In genomic region chr6:35092362-35093117, GRCh38 we compare ENCODE assay signal across 10 cellular contexts. TPM values are rescaled to one million over a fixed set of nuclear protein-coding genes. Genes with fewer than 3 reads are reported as not detected.
A peak's percentile ranks its signal among the peaks of the same experiment; 100 is the strongest.
DNase-seq lines count a peak whose midpoint lies in the region; TF ChIP-seq lines count a peak whose summit lies in the region.
"Had no signal": no experiment of that assay in that cellular context is flagged by ENCODE, and none has a peak within 500 bp of the region (broad histone marks: within the 10 kb centered on the region; RNA-seq: fewer than 3 reads in every experiment).

No MANE protein-coding gene starts in this region.

- H3K4me1 ChIP-seq in SK-N-SH (ENCODE audit: control insufficient read depth in 1 of 2, insufficient read depth in 2 of 2, low read depth in 1 of 2, low read length in 1 of 2) (peaks cover 11 to 43% of the 10 kb centered on the region in 2 experiments), ovary (ENCODE audit: insufficient read depth) (peaks cover 20% of the 10 kb centered on the region)
- H3K4me1 ChIP-seq: parathyroid adenoma had no signal

- H3K27ac ChIP-seq in SK-N-SH (ENCODE audit: low read depth in 2 of 2, low read length in 1 of 2), result peak overlapping the region; percentile 31 to 51; a peak in 3 of 4 replicates
- no peak overlapping the region for H3K27ac ChIP-seq in ovary
- H3K27ac ChIP-seq: parathyroid adenoma had no signal

- peak overlapping the region; percentile 46 for H3K4me2 ChIP-seq in SK-N-SH

- TF ChIP-seq CTCF in BJ (IDR thresholded peaks at IDR 0.05; ENCODE audit: insufficient read depth, low read depth, low read length), result no peak
- TF ChIP-seq CTCF in SK-N-SH (IDR thresholded peaks at IDR 0.05), result no peak
- no peak for TF ChIP-seq CTCF in ovary (IDR thresholded peaks at IDR 0.05)

- H3K9me3 ChIP-seq in SK-N-SH, result no peaks in the 10 kb centered on the region
- H3K9me3 ChIP-seq in ovary, result no peaks in the 10 kb centered on the region
- H3K9me3 ChIP-seq: gastrocnemius medialis had no signal

- peaks cover 18% of the 10 kb centered on the region for H3F3A ChIP-seq in SK-N-SH (replicated peaks; ENCODE audit: insufficient read depth)

- POLR2A ChIA-PET in BJ (lab: Charles Lee), result no interaction called here
- POLR2A ChIA-PET in SK-N-SH (lab: Yijun Ruan, JAX), result no interaction called here

- DNase-seq in BJ (ENCODE audit: low read depth) (peak; percentile 40), SK-N-SH (peak; percentile 7), fibroblast of the conjunctiva (ENCODE audit: low read depth) (peak; percentile 31), ovary (peak in 3 of 5 donors; percentile 43 to 67 (median 46)), Ammon's horn (ENCODE audit: low spot score) (no peak), NCI-H345 treated with DMSO at 0.1 percent for 48 hours (lab: John Stamatoyannopoulos, UW; ENCODE audit: unreplicated experiment) (no peak), MV-4-11 (lab: John Stamatoyannopoulos, UW) (no peak), ecto neural progenitor cell (ENCODE audit: low spot score) (no peak)

- no peak for TF ChIP-seq RAD21 in SK-N-SH (IDR thresholded peaks at IDR 0.05; ENCODE audit: low read length)

- no peak overlapping the region for H3K4me3 ChIP-seq in BJ (ENCODE audit: low read depth, low read length)
- no peak overlapping the region for H3K4me3 ChIP-seq in SK-N-SH (ENCODE audit: low read depth in 2 of 2, low read length in 1 of 2)
- H3K4me3 ChIP-seq in ovary, result no peak overlapping the region
- H3K4me3 ChIP-seq: gastrocnemius medialis had no signal

- no peak overlapping the region for H3K9ac ChIP-seq in SK-N-SH
- H3K9ac ChIP-seq: parathyroid adenoma had no signal

- no peak for TF ChIP-seq POLR2A in ovary (IDR thresholded peaks at IDR 0.05)

- TF ChIP-seq EP300 in SK-N-SH (IDR thresholded peaks at IDR 0.05; ENCODE audit: borderline replicate concordance in 1 of 2, low read depth in 1 of 2, low read length in 1 of 2) (no peak), ovary (IDR thresholded peaks at IDR 0.05) (no peak)

- H3K36me3 ChIP-seq in BJ (ENCODE audit: control insufficient read depth, insufficient read depth, low read length), result peaks cover 2% of the 10 kb centered on the region
- peaks cover 0 to 7% of the 10 kb centered on the region in 2 experiments for H3K36me3 ChIP-seq in SK-N-SH (replicated peaks in 1 of 2; ENCODE audit: control insufficient read depth in 1 of 2, insufficient read depth in 2 of 2, low read length in 1 of 2)
- no peaks in the 10 kb centered on the region for H3K36me3 ChIP-seq in ovary

- H4K20me1 ChIP-seq in SK-N-SH (ENCODE audit: insufficient read depth), result no peaks in the 10 kb centered on the region

- no peak overlapping the region for H2AFZ ChIP-seq in SK-N-SH (ENCODE audit: low read depth)
- H2AFZ ChIP-seq: parathyroid adenoma had no signal

- H3K27me3 ChIP-seq in BJ (ENCODE audit: control insufficient read depth, insufficient read depth, low read length) (no peaks in the 10 kb centered on the region), SK-N-SH (ENCODE audit: insufficient read depth) (no peaks in the 10 kb centered on the region), ovary (no peaks in the 10 kb centered on the region)
- H3K27me3 ChIP-seq: gastrocnemius medialis had no signal

- CTCF ChIA-PET in BJ (lab: Yijun Ruan, JAX) (interaction anchor here (0.7 to 3.2 kb wide), 8 partner anchors 13 to 148 kb away, joined by 3 to 9 read pairs (median 4); partner anchors contain the start of gene TCP11), SK-N-SH (lab: Yijun Ruan, JAX) (interaction anchor here (0.7 to 2.2 kb wide), 7 partner anchors 18 to 149 kb away, joined by 3 to 9 read pairs (median 3); no protein-coding TSS in a partner anchor)

- H3K9me2 ChIP-seq in SK-N-SH, result no peaks in the 10 kb centered on the region

- intact Hi-C loops in ovary (cut with DNase I), result no loop called here

- no peaks in the 10 kb centered on the region for H3K79me2 ChIP-seq in SK-N-SH (ENCODE audit: insufficient read depth)
- H3K79me2 ChIP-seq: parathyroid adenoma had no signal

- WGBS in SK-N-SH (ENCODE audit: low lambda C conversion rate), result 75% methylated on average over 5 of the region's 5 CpGs
- WGBS in ovary, 3 donors, result 45 to 55% (median 49%) methylated on average over 5 of the region's 5 CpGs

TF ChIP-seq in SK-N-SH, 30 proteins besides CTCF, POLR2A, EP300 and RAD21 (continues in another document):
- TF ChIP-seq MEF2A (IDR thresholded peaks at IDR 0.05; ENCODE audit: borderline replicate concordance, low read depth) (no peak), SMC3 (IDR thresholded peaks at IDR 0.05; ENCODE audit: low read depth, low read length) (no peak), PBX3 (IDR thresholded peaks at IDR 0.05) (no peak), JUND (IDR thresholded peaks at IDR 0.05) (no peak), TAF1 (IDR thresholded peaks at IDR 0.05; ENCODE audit: borderline replicate concordance, low read depth, low read length) (no peak), USF1 (IDR thresholded peaks at IDR 0.05; ENCODE audit: borderline replicate concordance, low read depth) (no peak), EZH2phosphoT487 (IDR thresholded peaks at IDR 0.05; ENCODE audit: borderline replicate concordance, low read depth) (no peak), MXI1 (IDR thresholded peaks at IDR 0.05; ENCODE audit: low read depth, low read length) (no peak), TCF12 (IDR thresholded peaks at IDR 0.05) (peak; percentile 25; the same call in 1 of the 2 replicates), POLR2AphosphoS5 (IDR thresholded peaks at IDR 0.05; ENCODE audit: low read depth, low read length) (no peak), REST (IDR thresholded peaks at IDR 0.05; ENCODE audit: low read depth, low read length) (no peak), SIN3A (IDR thresholded peaks at IDR 0.05; ENCODE audit: borderline replicate concordance, low read depth, low read length) (no peak), GABPA (IDR thresholded peaks at IDR 0.05; ENCODE audit: low read depth) (no peak), CHD2 (IDR thresholded peaks at IDR 0.05; ENCODE audit: low read length, partially characterized antibody) (no peak), RXRA (IDR thresholded peaks at IDR 0.05; ENCODE audit: borderline replicate concordance, low read depth) (peak; percentile 32; the same call in 1 of the 2 replicates), MAX (IDR thresholded peaks at IDR 0.05; ENCODE audit: low read depth) (no peak), NFIC (IDR thresholded peaks at IDR 0.05; ENCODE audit: borderline replicate concordance) (peak; percentile 68), FOXJ3 (CRISPR knock-in tag; IDR thresholded peaks at IDR 0.05) (no peak), NRF1 (IDR thresholded peaks at IDR 0.05; ENCODE audit: low read depth, low read length) (no peak), RFX5 (IDR thresholded peaks at IDR 0.05; ENCODE audit: low read length) (no peak)

RNA-seq across cellular contexts. Expression of gene TCP11, which starts 48.6 kb away (rescaled TPM):
- polyA plus RNA-seq in BJ (2011; rRNA removed), result 0.13 and 0.23 TPM in 2 replicates
- 0.10 and 0.24 TPM in 2 replicates for polyA minus RNA-seq in BJ (2011; rRNA and poly(A)+ RNA removed)
- polyA plus RNA-seq in SK-N-SH (2012; rRNA removed), result 0.05 and 0.16 TPM in 2 replicates
- 0.04 and 0.13 TPM in 2 replicates for polyA plus RNA-seq in SK-N-SH (2012; cell fraction: cytosol; rRNA removed)
- 0.08 and 0.18 TPM in 2 replicates for polyA plus RNA-seq in SK-N-SH (2012; cell fraction: nucleus; rRNA removed)
- total RNA-seq in ovary, result under 1 TPM in 6 of 7 donors, not detected in 1; 0.18 to 0.61 (median 0.48) TPM
- polyA plus RNA-seq in ovary, result under 1 TPM; 0.35 to 0.50 TPM

Comparison
In these comparisons a context has a peak if more than half of its experiments do, and no peak if none do; other contexts are left out.
1. DNase-seq: peak in BJ (single experiment), SK-N-SH (single experiment), fibroblast of the conjunctiva (single experiment) and ovary (3 of 5); none in Ammon's horn (single experiment), NCI-H345 treated with DMSO at 0.1 percent for 48 hours (single experiment), MV-4-11 (single experiment) and ecto neural progenitor cell (single experiment).
2. H3K27ac ChIP-seq: peak in SK-N-SH (2 of 2); none in ovary (0 of 2).